Comparison of ENCODE assay signal across 21 cellular contexts in the genomic region with DNA sequence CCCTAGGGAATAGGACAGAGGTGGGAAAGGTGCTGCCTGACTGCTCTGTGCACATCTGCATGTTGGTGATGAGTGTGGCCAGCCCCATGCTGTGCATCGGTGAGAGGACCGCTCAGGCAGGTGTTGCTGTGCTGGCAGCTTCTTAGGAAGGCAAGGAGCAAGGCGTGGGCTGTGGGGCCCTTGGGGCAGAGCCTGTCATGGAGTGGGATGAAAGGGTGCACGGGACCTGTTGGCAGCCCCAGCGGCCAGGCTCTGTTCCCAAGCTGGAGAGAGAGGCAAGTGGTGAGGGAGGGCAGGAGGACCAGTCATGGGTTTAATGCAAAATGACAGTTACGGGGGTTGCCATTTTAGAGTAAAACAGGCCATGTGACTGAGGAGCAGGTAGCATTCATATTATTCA.
DNase-seq lines count a peak whose midpoint lies in the region; TF ChIP-seq lines count a peak whose summit lies in the region.
"Had no signal": no experiment of that assay in that cellular context is flagged by ENCODE, and none has a peak within 500 bp of the region (broad histone marks: within the 10 kb centered on the region; RNA-seq: fewer than 3 reads in every experiment).

No MANE protein-coding gene starts in this region.

- no peaks in the 10 kb centered on the region for H3K36me3 ChIP-seq in CD8-positive, alpha-beta memory T cell (ENCODE audit: insufficient read depth, low read length)
- peaks cover 0 to 29% (median 0%) of the 10 kb centered on the region in 3 donors for H3K36me3 ChIP-seq in tibial nerve
- no peaks in the 10 kb centered on the region for H3K36me3 ChIP-seq in hepatocyte (replicated peaks; ENCODE audit: insufficient read depth, low read depth)
- H3K36me3 ChIP-seq: prostate gland had no signal

- no peaks in the 10 kb centered on the region for H3K9me2 ChIP-seq in hepatocyte (replicated peaks; ENCODE audit: insufficient read depth)

- peaks cover 69% of the 10 kb centered on the region for H3K79me2 ChIP-seq in hepatocyte

- H3K4me2 ChIP-seq in hepatocyte: no peak overlapping the region

- H3K4me1 Mint-ChIP-seq in CD8-positive, alpha-beta memory T cell: peaks cover 44 to 65% (median 63%) of the 10 kb centered on the region in 3 donors
- peaks cover 82% of the 10 kb centered on the region for H3K4me1 Mint-ChIP-seq in nephron progenitor cell

- H3K36me3 Mint-ChIP-seq in CD8-positive, alpha-beta memory T cell: peaks cover 0 to 2% (median 2%) of the 10 kb centered on the region in 3 donors
- peaks cover 22% of the 10 kb centered on the region for H3K36me3 Mint-ChIP-seq in nephron progenitor cell (ENCODE audit: low read depth)

- peak in 1 of 2 donors; percentile 17 for TF ChIP-seq EP300 in tibial nerve (IDR thresholded peaks at IDR 0.05)

- H3K4me3 Mint-ChIP-seq in CD8-positive, alpha-beta memory T cell: peak overlapping the region in 4 of 7 donors; percentile 27 to 85 (median 62)
- no peak overlapping the region for H3K4me3 Mint-ChIP-seq in nephron progenitor cell
- H3K4me3 Mint-ChIP-seq: activated naive CD8-positive, alpha-beta T cell treated with anti-CD3 and anti-CD28 coated beads, Interleukin-2, amount 50 U/mL, for 24 hours had no signal

- intact Hi-C loops in dorsolateral prefrontal cortex (cut with DNase I): loop anchor here (2.0 to 10.0 kb wide), 3 partner anchors 19 to 104 kb away; no protein-coding TSS in a partner anchor

- no peaks in the 10 kb centered on the region for H3K9me3 Mint-ChIP-seq in CD8-positive, alpha-beta memory T cell
- H3K9me3 Mint-ChIP-seq in nephron progenitor cell: peaks cover 2% of the 10 kb centered on the region
- H3K9me3 Mint-ChIP-seq: activated B cell treated with CpG ODN at 0.5 μM for 24 hours; activated naive CD8-positive, alpha-beta T cell treated with anti-CD3 and anti-CD28 coated beads, Interleukin-2, amount 50 U/mL, for 24 hours; activated T-helper 2 cell treated with anti-CD3 and anti-CD28 coated beads, Interferon-gamma antibody, Interleukin-2, Interleukin-4, amounts not matched to agents 10 μg/mL and 5 μg/mL and 100 μg/mL, durations not matched to agents 14 hours and 24 hours and 36 hours had no signal

- no peak for DNase-seq in CD8-positive, alpha-beta memory T cell
- DNase-seq in dorsolateral prefrontal cortex (no peak), nephron progenitor cell (no peak), tibial nerve (ENCODE audit: low spot score in 2 of 2) (no peak), NCI-H526 (lab: John Stamatoyannopoulos, UW) (no peak), hepatocyte (ENCODE audit: low spot score) (no peak), DMS79 (lab: John Stamatoyannopoulos, UW) (no peak)
- DNase-seq: activated B cell treated with CpG ODN at 0.5 μM for 24 hours; activated naive CD8-positive, alpha-beta T cell treated with anti-CD3 and anti-CD28 coated beads, Interleukin-2, amount 50 U/mL, for 24 hours; caudate nucleus; effector CD8-positive, alpha-beta T cell; glutamatergic neuron; HCEC 1CT; naive thymus-derived CD4-positive, alpha-beta T cell; NCI-H2029; NCI-H510A treated with DMSO at 0.1 percent for 48 hours; T-helper 17 cell; upper lobe of right lung had no signal

- peaks cover 23% of the 10 kb centered on the region for H3K4me1 ChIP-seq in CD8-positive, alpha-beta memory T cell (ENCODE audit: insufficient read depth, low read length)
- peaks cover 0 to 98% (median 76%) of the 10 kb centered on the region in 4 donors for H3K4me1 ChIP-seq in tibial nerve
- H3K4me1 ChIP-seq in hepatocyte (ENCODE audit: insufficient read depth): peaks cover 53% of the 10 kb centered on the region

- POLR2A ChIA-PET in CD8-positive, alpha-beta memory T cell (lab: Charles Lee): interaction anchor here (0.6 kb wide), 1 partner anchor 27 kb away, joined by 3 read pairs; no protein-coding TSS in a partner anchor

- peak overlapping the region in 5 of 8 donors; percentile 53 to 98 (median 88) for H3K27ac Mint-ChIP-seq in CD8-positive, alpha-beta memory T cell
- H3K27ac Mint-ChIP-seq in nephron progenitor cell: peak overlapping the region; percentile 80
- H3K27ac Mint-ChIP-seq: activated B cell treated with CpG ODN at 0.5 μM for 24 hours; activated naive CD8-positive, alpha-beta T cell treated with anti-CD3 and anti-CD28 coated beads, Interleukin-2, amount 50 U/mL, for 24 hours; activated T-helper 2 cell treated with anti-CD3 and anti-CD28 coated beads, Interferon-gamma antibody, Interleukin-2, Interleukin-4, amounts not matched to agents 10 μg/mL and 5 μg/mL and 100 μg/mL, durations not matched to agents 14 hours and 24 hours and 36 hours had no signal

- H3K27me3 Mint-ChIP-seq in CD8-positive, alpha-beta memory T cell: peaks cover 7 to 10% of the 10 kb centered on the region in 2 donors
- no peaks in the 10 kb centered on the region for H3K27me3 Mint-ChIP-seq in nephron progenitor cell (ENCODE audit: low read depth, poor library complexity)
- H3K27me3 Mint-ChIP-seq: activated naive CD8-positive, alpha-beta T cell treated with anti-CD3 and anti-CD28 coated beads, Interleukin-2, amount 50 U/mL, for 24 hours; T-helper 17 cell had no signal

- TF ChIP-seq CTCF in dorsolateral prefrontal cortex (IDR thresholded peaks at IDR 0.05 in 54 of 56, conservative IDR thresholded peaks at IDR 0.05 in 2 of 56; ENCODE audit: low read depth in 1 of 56, partially characterized antibody in 56 of 56): no peak
- no peak for TF ChIP-seq CTCF in nephron progenitor cell (IDR thresholded peaks at IDR 0.05)
- no peak for TF ChIP-seq CTCF in tibial nerve (IDR thresholded peaks at IDR 0.05)
- TF ChIP-seq CTCF in hepatocyte (IDR thresholded peaks at IDR 0.05; ENCODE audit: poor library complexity): no peak

- CTCF ChIA-PET in CD8-positive, alpha-beta memory T cell (lab: Charles Lee): no interaction called here

- no peak overlapping the region for H3K4me3 ChIP-seq in CD8-positive, alpha-beta memory T cell (ENCODE audit: low read length)
- H3K4me3 ChIP-seq in dorsolateral prefrontal cortex: no peak overlapping the region
- H3K4me3 ChIP-seq in tibial nerve: no peak overlapping the region
- H3K4me3 ChIP-seq in hepatocyte: no peak overlapping the region
- H3K4me3 ChIP-seq: K562, prostate gland, upper lobe of right lung had no signal

- WGBS in tibial nerve, 2 donors: 86 to 99% methylated on average over 6 of the region's 6 CpGs
- WGBS in hepatocyte (ENCODE audit: low lambda C conversion rate, missing lambda C conversion rate): 91% methylated on average over 6 of the region's 6 CpGs

- H3K27ac ChIP-seq in CD8-positive, alpha-beta memory T cell (ENCODE audit: low read depth, low read length): no peak overlapping the region
- peak overlapping the region in 50 of 59 donors; percentile 0 to 97 (median 82) for H3K27ac ChIP-seq in dorsolateral prefrontal cortex
- H3K27ac ChIP-seq in tibial nerve: peak overlapping the region in 3 of 4 donors; percentile 9 to 99 (median 79)
- no peak overlapping the region for H3K27ac ChIP-seq in hepatocyte
- H3K27ac ChIP-seq: prostate gland, upper lobe of right lung had no signal

- H3K9me3 ChIP-seq in CD8-positive, alpha-beta memory T cell (ENCODE audit: low read length): no peaks in the 10 kb centered on the region
- H3K9me3 ChIP-seq in tibial nerve (no peaks in the 10 kb centered on the region), hepatocyte (ENCODE audit: low read depth) (no peaks in the 10 kb centered on the region)
- H3K9me3 ChIP-seq: prostate gland, upper lobe of right lung had no signal

- no peak for TF ChIP-seq POLR2A in tibial nerve (IDR thresholded peaks at IDR 0.05)

- H2AFZ ChIP-seq in hepatocyte: no peak overlapping the region

- H3K27me3 ChIP-seq in CD8-positive, alpha-beta memory T cell (ENCODE audit: insufficient read depth, low read length, poor library complexity, severe bottlenecking): no peaks in the 10 kb centered on the region
- H3K27me3 ChIP-seq in dorsolateral prefrontal cortex: no peaks in the 10 kb centered on the region
- no peaks in the 10 kb centered on the region for H3K27me3 ChIP-seq in tibial nerve
- H3K27me3 ChIP-seq in hepatocyte: no peaks in the 10 kb centered on the region
- H3K27me3 ChIP-seq: upper lobe of right lung had no signal

- no peaks in the 10 kb centered on the region for H4K20me1 ChIP-seq in hepatocyte (ENCODE audit: insufficient read depth, poor library complexity, severe bottlenecking)

Comparison
In these comparisons a context has a peak if more than half of its experiments do, and no peak if none do; other contexts are left out.
1. H3K27ac ChIP-seq: peak in dorsolateral prefrontal cortex (50 of 59) and tibial nerve (3 of 4); none in CD8-positive, alpha-beta memory T cell (single experiment) and hepatocyte (single experiment).